11 cellular contexts compared by ENCODE assay signal in the genomic region with DNA sequence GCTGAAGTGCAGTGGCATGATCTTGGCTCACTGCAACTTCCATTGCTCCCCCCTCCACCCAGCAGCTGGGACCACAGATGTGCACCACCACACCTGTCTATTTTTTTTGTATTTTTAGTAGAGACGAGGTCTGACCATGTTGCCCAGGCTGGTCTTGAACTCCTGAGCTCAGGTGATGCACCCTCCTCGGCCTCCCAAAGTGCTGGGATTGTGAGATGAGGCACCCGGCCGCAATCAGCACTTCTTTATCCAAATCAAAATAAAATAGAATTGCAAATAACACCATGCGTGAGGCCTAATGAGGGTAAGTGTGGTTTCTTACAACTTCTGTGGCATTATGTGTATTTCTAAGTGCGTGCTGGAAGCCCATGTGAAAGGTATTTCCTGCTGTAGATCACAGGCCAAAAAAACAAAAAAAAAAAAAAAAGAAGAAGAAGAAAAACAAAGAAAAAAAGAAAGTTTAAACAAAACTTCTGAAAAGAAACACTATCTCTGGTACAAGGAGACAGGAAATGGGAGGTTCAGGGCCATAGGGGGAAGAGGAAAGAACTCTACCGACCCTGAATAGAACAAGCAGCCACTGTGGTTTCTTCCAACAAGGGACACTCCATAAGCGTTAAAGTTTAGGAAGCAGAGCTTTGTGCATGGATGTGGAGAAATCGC. TPM values are rescaled to one million over a fixed set of nuclear protein-coding genes. Genes with fewer than 3 reads are reported as not detected.
A peak's percentile ranks its signal among the peaks of the same experiment; 100 is the strongest.
DNase-seq lines count a peak whose midpoint lies in the region; ATAC-seq, FAIRE-seq and TF ChIP-seq lines count a peak whose summit lies in the region.
"Had no signal": no experiment of that assay in that cellular context is flagged by ENCODE, and none has a peak within 500 bp of the region (broad histone marks: within the 10 kb centered on the region; RNA-seq: fewer than 3 reads in every experiment).

No MANE protein-coding gene starts in this region.

- no peak overlapping the region for H3K4me2 ChIP-seq in A549

- POLR2A ChIA-PET in A549 (lab: Yijun Ruan, JAX), result interaction anchor here (2.0 kb wide), 1 partner anchor 9 kb away, joined by 5 read pairs; no protein-coding TSS in a partner anchor
- POLR2A ChIA-PET in HEK293 (lab: Yijun Ruan, JAX), result interaction anchor here (0.7 kb wide), 1 partner anchor 216 kb away, joined by 5 read pairs; no protein-coding TSS in a partner anchor
- POLR2A ChIA-PET in naive thymus-derived CD8-positive, alpha-beta T cell (lab: Charles Lee), result interaction anchor here (0.6 to 49.8 kb wide), 9 partner anchors 9 to 1118 kb away, joined by 3 to 1459 read pairs (median 4); a partner anchor contains a TSS

- H3K27ac ChIP-seq in A549 (peak overlapping the region; percentile 94 to 95), HEK293 (ENCODE audit: extremely low read depth, low read depth, low read length) (no peak overlapping the region)

- no peak for TF ChIP-seq CTCF in A549 (IDR thresholded peaks at IDR 0.05)
- no peak for TF ChIP-seq CTCF in HEK293 (tag by site-specific recombination; IDR thresholded peaks at IDR 0.05)

- H3K4me3 ChIP-seq in A549 (no peak overlapping the region), HEK293 (ENCODE audit: low read depth, low read length) (no peak overlapping the region)

- peak overlapping the region; percentile 86 for H3K27ac Mint-ChIP-seq in activated naive CD8-positive, alpha-beta T cell treated with anti-CD3 and anti-CD28 coated beads, Interleukin-2, amount 50 U/mL, for 24 hours
- H3K27ac Mint-ChIP-seq in naive thymus-derived CD8-positive, alpha-beta T cell, result peak overlapping the region; percentile 94 to 100 (median 98)

- no peak for TF ChIP-seq POLR2A in A549 (IDR thresholded peaks at IDR 0.05; ENCODE audit: low read length)

- ATAC-seq in A549, result no peak
- no peak for ATAC-seq in activated naive CD8-positive, alpha-beta T cell treated with anti-CD3 and anti-CD28 coated beads, Interleukin-2, amount 50 U/mL, for 24 hours
- peak; percentile 43 to 69 for ATAC-seq in naive thymus-derived CD8-positive, alpha-beta T cell
- ATAC-seq: left colon had no signal

- H3K9me3 ChIP-seq in A549 (no peaks in the 10 kb centered on the region), HEK293 (ENCODE audit: control insufficient read depth, insufficient read depth, low read depth, low read length) (no peaks in the 10 kb centered on the region)

- H3K4me1 ChIP-seq in A549, result peaks cover 65% of the 10 kb centered on the region
- peaks cover 25% of the 10 kb centered on the region for H3K4me1 ChIP-seq in HEK293 (ENCODE audit: control insufficient read depth, insufficient read depth, low read length)

- H3K4me1 Mint-ChIP-seq in activated naive CD8-positive, alpha-beta T cell treated with anti-CD3 and anti-CD28 coated beads, Interleukin-2, amount 50 U/mL, for 24 hours, result peaks cover 48% of the 10 kb centered on the region
- H3K4me1 Mint-ChIP-seq in naive thymus-derived CD8-positive, alpha-beta T cell, result peaks cover 30 to 76% (median 67%) of the 10 kb centered on the region in 4 donors

- no peak for TF ChIP-seq RAD21 in A549 (conservative IDR thresholded peaks at IDR 0.05 in 1 of 2, IDR thresholded peaks at IDR 0.05 in 1 of 2)

- FAIRE-seq in A549 (lab: Jason Lieb, UNC), result peak; percentile 39

- H3K4me3 Mint-ChIP-seq in activated naive CD8-positive, alpha-beta T cell treated with anti-CD3 and anti-CD28 coated beads, Interleukin-2, amount 50 U/mL, for 24 hours, result peak overlapping the region; percentile 54
- peak overlapping the region; percentile 65 to 96 (median 82) for H3K4me3 Mint-ChIP-seq in naive thymus-derived CD8-positive, alpha-beta T cell

- CTCF ChIA-PET in A549 (lab: Yijun Ruan, JAX) (interaction anchor here (1.0 to 61.4 kb wide), 5 partner anchors 8 to 138 kb away, joined by 3 to 1860 read pairs (median 19); a partner anchor contains a TSS), HEK293 (lab: Yijun Ruan, JAX) (interaction anchor here (0.9 to 2.3 kb wide), 3 partner anchors 10 to 139 kb away, joined by 3 to 12 read pairs (median 4); no protein-coding TSS in a partner anchor)

- peaks cover 13% of the 10 kb centered on the region for H3K36me3 Mint-ChIP-seq in activated naive CD8-positive, alpha-beta T cell treated with anti-CD3 and anti-CD28 coated beads, Interleukin-2, amount 50 U/mL, for 24 hours (ENCODE audit: low read depth)
- H3K36me3 Mint-ChIP-seq in naive thymus-derived CD8-positive, alpha-beta T cell, result peaks cover 2 to 7% (median 2%) of the 10 kb centered on the region in 3 donors

- peaks cover 5 to 7% of the 10 kb centered on the region in 2 experiments; a peak in 2 of 3 replicates for H3K36me3 ChIP-seq in HEK293 (ENCODE audit: control insufficient read depth in 2 of 2, insufficient read depth in 1 of 2, low read length in 2 of 2)

- DNase-seq in A549 (ENCODE audit: low read depth in 1 of 2, low spot score in 1 of 2), result no peak
- DNase-seq in activated naive CD8-positive, alpha-beta T cell treated with anti-CD3 and anti-CD28 coated beads, Interleukin-2, amount 50 U/mL, for 24 hours, result no peak
- peak in 6 of 10 donors; percentile 37 to 80 (median 70) for DNase-seq in naive thymus-derived CD8-positive, alpha-beta T cell
- no peak for DNase-seq in GM19240 (ENCODE audit: insufficient read length, low spot score)
- DNase-seq in NCI-H128 (lab: John Stamatoyannopoulos, UW; ENCODE audit: unreplicated experiment), result no peak
- no peak for DNase-seq in activated CD8-positive, alpha-beta memory T cell treated with anti-CD3 and anti-CD28 coated beads, Interleukin-2, amount 50 U/mL, for 48 hours
- DNase-seq in GOT3 (lab: John Stamatoyannopoulos, UW), result no peak
- DNase-seq: left colon, MM.1S had no signal

- WGBS in A549 (ENCODE audit: missing lambda C conversion rate), result 84% methylated on average over 9 of the region's 9 CpGs

- H3K9me3 Mint-ChIP-seq in activated naive CD8-positive, alpha-beta T cell treated with anti-CD3 and anti-CD28 coated beads, Interleukin-2, amount 50 U/mL, for 24 hours, result no peaks in the 10 kb centered on the region
- peaks cover 0 to 1% (median 0%) of the 10 kb centered on the region in 9 donors for H3K9me3 Mint-ChIP-seq in naive thymus-derived CD8-positive, alpha-beta T cell

- no peaks in the 10 kb centered on the region for H3K27me3 Mint-ChIP-seq in activated naive CD8-positive, alpha-beta T cell treated with anti-CD3 and anti-CD28 coated beads, Interleukin-2, amount 50 U/mL, for 24 hours
- H3K27me3 Mint-ChIP-seq in naive thymus-derived CD8-positive, alpha-beta T cell, result no peaks in the 10 kb centered on the region

- TF ChIP-seq EP300 in A549 (IDR thresholded peaks at IDR 0.05), result no peak

TF ChIP-seq in A549, 52 proteins besides CTCF, POLR2A, EP300 and RAD21 (continues in another document):
- TF ChIP-seq MAZ (IDR thresholded peaks at IDR 0.05; ENCODE audit: borderline replicate concordance, low read depth, low read length) (no peak), GATA3 (IDR thresholded peaks at IDR 0.05; ENCODE audit: borderline replicate concordance) (no peak), CHD4 (IDR thresholded peaks at IDR 0.05; ENCODE audit: borderline replicate concordance) (no peak), EHF (CRISPR knock-in tag; IDR thresholded peaks at IDR 0.05) (no peak), FOSB (CRISPR knock-in tag; IDR thresholded peaks at IDR 0.05) (no peak), RFX5 (IDR thresholded peaks at IDR 0.05) (no peak), SREBF2 (IDR thresholded peaks at IDR 0.05) (no peak)

TF ChIP-seq in HEK293, 187 proteins besides CTCF, POLR2A, EP300 and RAD21 (continues in another document):
- no peak for TF ChIP-seq ZNF302 (tag by site-specific recombination; IDR thresholded peaks at IDR 0.05; ENCODE audit: low read depth)

RNA-seq across cellular contexts. Expression of a gene that starts 3.0 kb away (rescaled TPM):
- polyA plus RNA-seq in A549 (2011; rRNA removed) (184 and 221 TPM in 2 replicates), A549 (2017; fragmentation: RNase III; extraction: RNeasy Plus Mini Kit Qiagen cat#74134 plus additional on column Dnase treatment) (104 to 131 TPM (median 128 TPM) in 3 replicates)
- 170 and 209 TPM in 2 replicates for polyA plus RNA-seq in A549 (2012; cell fraction: cytosol; rRNA removed)
- 411 and 413 TPM in 2 replicates for polyA plus RNA-seq in A549 (2012; cell fraction: nucleus; rRNA removed)
- 237 and 239 TPM in 2 replicates for polyA minus RNA-seq in A549 (2011; rRNA and poly(A)+ RNA removed)
- total RNA-seq in naive thymus-derived CD8-positive, alpha-beta T cell, result 100 to 1,000 TPM; 317 to 335 TPM
- 10 to 100 TPM; 29.5 to 77.0 (median 42.0) TPM for polyA plus RNA-seq in naive thymus-derived CD8-positive, alpha-beta T cell

RNA-seq across cellular contexts. Expression of a gene that starts 33.1 kb away (rescaled TPM):
- polyA plus RNA-seq in A549 (2011; rRNA removed) (3.7 and 5.0 TPM in 2 replicates), A549 (2017; fragmentation: RNase III; extraction: RNeasy Plus Mini Kit Qiagen cat#74134 plus additional on column Dnase treatment) (1.9 to 2.2 TPM (median 2.0 TPM) in 3 replicates)
- 1.2 and 1.4 TPM in 2 replicates for polyA plus RNA-seq in A549 (2012; cell fraction: cytosol; rRNA removed)
- 1.2 and 1.7 TPM in 2 replicates for polyA plus RNA-seq in A549 (2012; cell fraction: nucleus; rRNA removed)
- polyA minus RNA-seq in A549 (2011; rRNA and poly(A)+ RNA removed), result 11.1 and 15.0 TPM in 2 replicates
- 10 to 100 TPM; 34.4 to 35.5 TPM for total RNA-seq in naive thymus-derived CD8-positive, alpha-beta T cell
- 10 to 100 TPM in 2 of 3 donors, 1 to 10 TPM in 1; 9.7 to 18.7 (median 16.0) TPM for polyA plus RNA-seq in naive thymus-derived CD8-positive, alpha-beta T cell

RNA-seq across cellular contexts. Expression of a gene that starts 33.2 kb away (rescaled TPM):
- polyA plus RNA-seq in A549 (2011; rRNA removed) (11.0 and 12.8 TPM in 2 replicates), A549 (2017; fragmentation: RNase III; extraction: RNeasy Plus Mini Kit Qiagen cat#74134 plus additional on column Dnase treatment) (10.3 to 11.4 TPM (median 11.3 TPM) in 3 replicates)
- polyA plus RNA-seq in A549 (2012; cell fraction: cytosol; rRNA removed), result 14.1 and 15.1 TPM in 2 replicates
- 21.3 and 22.5 TPM in 2 replicates for polyA plus RNA-seq in A549 (2012; cell fraction: nucleus; rRNA removed)
- 7.9 and 12.7 TPM in 2 replicates for polyA minus RNA-seq in A549 (2011; rRNA and poly(A)+ RNA removed)
- 1 to 10 TPM; 1.6 to 2.1 TPM for total RNA-seq in naive thymus-derived CD8-positive, alpha-beta T cell
- under 1 TPM in 2 of 3 donors, not detected in 1; 0.27 to 0.28 TPM for polyA plus RNA-seq in naive thymus-derived CD8-positive, alpha-beta T cell

RNA-seq across cellular contexts. Expression of a gene that starts 44.4 kb away (rescaled TPM):
- polyA plus RNA-seq in A549 (2011; rRNA removed), result 0.08 and 0.09 TPM in 2 replicates
- 0.04 TPM in 2 replicates for polyA plus RNA-seq in A549 (2012; cell fraction: cytosol; rRNA removed)
- polyA plus RNA-seq in A549 (2012; cell fraction: nucleus; rRNA removed), result 0.47 and 0.66 TPM in 2 replicates
- polyA plus RNA-seq in A549 (2017; fragmentation: RNase III; extraction: RNeasy Plus Mini Kit Qiagen cat#74134 plus additional on column Dnase treatment), result 0.04 to 0.12 TPM (median 0.06 TPM) in 3 replicates
- polyA minus RNA-seq in A549 (2011; rRNA and poly(A)+ RNA removed), result not detected in 2 replicates
- under 1 TPM in 1 of 2 experiments, not detected in 1; 0.16 TPM for total RNA-seq in naive thymus-derived CD8-positive, alpha-beta T cell
- polyA plus RNA-seq in naive thymus-derived CD8-positive, alpha-beta T cell, result under 1 TPM in 1 of 3 donors, not detected in 2; 0.16 TPM
- total RNA-seq: activated CD8-positive, alpha-beta memory T cell treated with anti-CD3 and anti-CD28 coated beads for 36 hours had no signal

Comparison
In these comparisons a context has a peak if more than half of its experiments do, and no peak if none do; other contexts are left out.
1. ATAC-seq: peak in naive thymus-derived CD8-positive, alpha-beta T cell (2 of 2); none in A549 (0 of 2) and activated naive CD8-positive, alpha-beta T cell treated with anti-CD3 and anti-CD28 coated beads, Interleukin-2, amount 50 U/mL, for 24 hours (single experiment).
2. DNase-seq: peak in naive thymus-derived CD8-positive, alpha-beta T cell (6 of 10); none in A549 (0 of 2), activated naive CD8-positive, alpha-beta T cell treated with anti-CD3 and anti-CD28 coated beads, Interleukin-2, amount 50 U/mL, for 24 hours (single experiment), GM19240 (single experiment), NCI-H128 (single experiment), activated CD8-positive, alpha-beta memory T cell treated with anti-CD3 and anti-CD28 coated beads, Interleukin-2, amount 50 U/mL, for 48 hours (single experiment) and GOT3 (single experiment).
3. RNA of a gene that starts 33.2 kb away (polyA plus RNA-seq): 10.3 to 22.5 TPM in A549; 0.27 to 0.28 TPM in naive thymus-derived CD8-positive, alpha-beta T cell; every median in the first group is over 4 times any median in the second.